ENCODE assay signal across 20 cellular contexts in the genomic region with DNA sequence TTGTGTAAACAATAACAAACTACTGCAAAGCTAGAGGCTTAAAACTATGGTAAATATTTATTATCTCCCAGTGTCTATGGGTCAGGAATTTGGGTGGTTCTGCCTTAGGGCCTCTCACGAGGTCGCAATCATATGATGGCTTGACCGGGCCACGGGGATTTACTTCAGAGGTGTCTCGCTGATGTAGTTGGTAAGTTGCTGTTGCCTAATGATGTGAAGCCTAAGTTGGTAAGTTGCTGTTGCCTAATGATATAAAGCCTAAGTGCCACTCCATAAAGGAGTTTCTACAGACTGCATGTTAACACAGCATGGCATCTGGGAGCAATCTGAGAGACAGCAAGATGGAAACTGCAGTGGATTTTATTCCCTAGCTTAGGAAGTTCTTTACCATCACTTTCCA. TPM values are rescaled to one million over a fixed set of nuclear protein-coding genes. Genes with fewer than 3 reads are reported as not detected.
DNase-seq lines count a peak whose midpoint lies in the region; ATAC-seq, FAIRE-seq and TF ChIP-seq lines count a peak whose summit lies in the region.
"Had no signal": no experiment of that assay in that cellular context is flagged by ENCODE, and none has a peak within 500 bp of the region (broad histone marks: within the 10 kb centered on the region; RNA-seq: fewer than 3 reads in every experiment).

No MANE protein-coding gene starts in this region.

- no peak overlapping the region for H3K14ac ChIP-seq in trophoblast cell (ENCODE audit: low read length)

- H2BK120ac ChIP-seq in trophoblast cell (ENCODE audit: insufficient read depth, low read length, poor library complexity) = no peak overlapping the region

- H3K9ac ChIP-seq in keratinocyte (ENCODE audit: control insufficient read depth, extremely low read depth, insufficient read depth, low read length) = no peak overlapping the region
- H3K9ac ChIP-seq in trophoblast cell (ENCODE audit: low read length) = no peak overlapping the region

- dilution Hi-C loops in keratinocyte (cut with MboI; ENCODE audit: extremely low pct_ligation_motif_present, low sequenced_read_pairs) = no loop called here

- peaks cover 17% of the 10 kb centered on the region for H4K20me1 ChIP-seq in keratinocyte (ENCODE audit: control insufficient read depth, extremely low read depth, insufficient read depth, low read length)

- H4K8ac ChIP-seq in trophoblast cell (ENCODE audit: low read depth, low read length) = no peak overlapping the region

- intact Hi-C loops in Right ventricle myocardium inferior (cut with DNase I) (no loop called here), Right ventricle myocardium superior (cut with DNase I) (no loop called here)

- H3K23ac ChIP-seq in trophoblast cell (ENCODE audit: low read length) = no peak overlapping the region

- H3K4me3 ChIP-seq in keratinocyte (ENCODE audit: control insufficient read depth in 2 of 3, extremely low read depth in 1 of 3, insufficient read depth in 2 of 3, low read depth in 1 of 3, low read length in 3 of 3) (no peak overlapping the region), trophoblast cell (ENCODE audit: low read depth, low read length) (no peak overlapping the region)
- H3K4me3 ChIP-seq: PC-9 had no signal

- ATAC-seq in Right ventricle myocardium inferior (no peak), Right ventricle myocardium superior (ENCODE audit: poor library complexity) (no peak), HG02884 (IDR thresholded peaks at IDR 0.05; ENCODE audit: unreplicated experiment) (no peak), GM21723 (IDR thresholded peaks at IDR 0.05; ENCODE audit: unreplicated experiment) (no peak), HG02642 (IDR thresholded peaks at IDR 0.05; ENCODE audit: poor library complexity, unreplicated experiment) (no peak)

- peaks cover 4% of the 10 kb centered on the region for H3K9me1 ChIP-seq in keratinocyte (ENCODE audit: control insufficient read depth, extremely low read depth, insufficient read depth, low read length)

- H3K27me3 ChIP-seq in keratinocyte (ENCODE audit: control insufficient read depth, extremely low read depth, insufficient read depth, low read length) (no peaks in the 10 kb centered on the region), trophoblast cell (ENCODE audit: insufficient read depth, low read length) (no peaks in the 10 kb centered on the region)

- no peak overlapping the region for H4K12ac ChIP-seq in trophoblast cell (ENCODE audit: low read depth, low read length)

- DNase-seq in Right ventricle myocardium inferior (ENCODE audit: missing footprints) (peak; percentile 65), Right ventricle myocardium superior (no peak), keratinocyte (ENCODE audit: low read depth, low spot score) (no peak), trophoblast cell (peak; percentile 95 to 97)
- DNase-seq: 8988T, ACHN, NCI-H1048, NCI-H1417, NCI-H1694 treated with DMSO at 0.1 percent for 48 hours, NCI-H2081 treated with DMSO at 0.1 percent for 48 hours, NCI-H446 treated with DMSO at 0.1 percent for 48 hours, NCI-H526 treated with DMSO at 0.1 percent for 48 hours, PC-9, SHP77 had no signal

- H3K79me2 ChIP-seq in keratinocyte (ENCODE audit: control insufficient read depth, insufficient read depth, low read length) (peaks cover 94% of the 10 kb centered on the region), trophoblast cell (ENCODE audit: control insufficient read depth, insufficient read depth, low read length, poor library complexity) (no peaks in the 10 kb centered on the region)

- H3K27ac ChIP-seq in keratinocyte (ENCODE audit: control insufficient read depth, insufficient read depth, low read length) (no peak overlapping the region), trophoblast cell (ENCODE audit: low read depth, low read length) (no peak overlapping the region)
- H3K27ac ChIP-seq: HL-60, PC-9 had no signal

- no peak overlapping the region for H2BK12ac ChIP-seq in trophoblast cell (ENCODE audit: low read length)

- H2AK5ac ChIP-seq in trophoblast cell (ENCODE audit: low read length) = no peak overlapping the region

- peak overlapping the region; percentile 40 for H3K4ac ChIP-seq in trophoblast cell (ENCODE audit: low read depth, low read length)

- FAIRE-seq in keratinocyte (lab: Jason Lieb, UNC) = peak; percentile 9
- FAIRE-seq: GM18507, H54 had no signal

- no peak overlapping the region for H3K18ac ChIP-seq in trophoblast cell (ENCODE audit: low read length)

- H4K91ac ChIP-seq in trophoblast cell (ENCODE audit: low read depth, low read length) = no peak overlapping the region

- no peak overlapping the region for H2AFZ ChIP-seq in keratinocyte (ENCODE audit: control insufficient read depth, low read length)
- no peak overlapping the region for H2AFZ ChIP-seq in trophoblast cell (ENCODE audit: insufficient read depth, low read length, poor library complexity)
- H2AFZ ChIP-seq: PC-9 had no signal

- H2BK5ac ChIP-seq in trophoblast cell (ENCODE audit: low read depth, low read length, poor library complexity) = no peak overlapping the region

- H3K9me3 ChIP-seq in keratinocyte (ENCODE audit: control insufficient read depth, low read depth, low read length) (no peaks in the 10 kb centered on the region), trophoblast cell (ENCODE audit: insufficient read depth, low read depth, low read length) (no peaks in the 10 kb centered on the region)

- H3K4me2 ChIP-seq in keratinocyte (ENCODE audit: control insufficient read depth, extremely low read depth, insufficient read depth, low read depth, low read length) (no peak overlapping the region), trophoblast cell (ENCODE audit: low read length) (no peak overlapping the region)
- H3K4me2 ChIP-seq: PC-9 had no signal

- peaks cover 1 to 4% of the 10 kb centered on the region in 2 experiments for H3K36me3 ChIP-seq in keratinocyte (ENCODE audit: control insufficient read depth in 2 of 2, extremely low read depth in 1 of 2, insufficient read depth in 2 of 2, low read length in 2 of 2)
- H3K36me3 ChIP-seq in trophoblast cell (ENCODE audit: control insufficient read depth in 1 of 2, insufficient read depth in 2 of 2, low read length in 2 of 2) = no peaks in the 10 kb centered on the region

- peaks cover 1% of the 10 kb centered on the region for H3K79me1 ChIP-seq in trophoblast cell (ENCODE audit: low read length)

- H3K4me1 ChIP-seq in keratinocyte (ENCODE audit: control insufficient read depth, extremely low read depth, insufficient read depth, low read length) = peaks cover 13% of the 10 kb centered on the region
- peaks cover under 1 to 5% of the 10 kb centered on the region in 2 experiments for H3K4me1 ChIP-seq in trophoblast cell (ENCODE audit: control insufficient read depth in 1 of 2, insufficient read depth in 2 of 2, low read length in 2 of 2)

- no CpG with 5 or more reads among the region's 5 CpGs for WGBS in trophoblast cell (ENCODE audit: extremely low coverage, insufficient coverage, insufficient read length)

- TF ChIP-seq CTCF in keratinocyte (optimal IDR thresholded peaks at IDR 0.05 in 1 of 3, IDR thresholded peaks at IDR 0.05 in 1 of 3, conservative IDR thresholded peaks at IDR 0.05 in 1 of 3; ENCODE audit: extremely low read depth in 1 of 3, insufficient read depth in 2 of 3, low read length in 3 of 3) = no peak

RNA-seq across cellular contexts. Expression of gene FMNL2, which starts 35.8 kb away (rescaled TPM):
- total RNA-seq in Right ventricle myocardium inferior (7.2 TPM), Right ventricle myocardium superior (6.1 TPM)
- polyA plus RNA-seq in keratinocyte = 38.6 to 62.7 TPM (median 38.9 TPM) in 3 replicates
- polyA plus RNA-seq in keratinocyte (2011; ENCODE audit: low read depth) = 28.4 TPM
- polyA plus RNA-seq in keratinocyte (2011; cell fraction: cytosol; rRNA removed) = 26.1 and 46.9 TPM in 2 replicates
- polyA plus RNA-seq in keratinocyte (2011; cell fraction: nucleus; rRNA removed) = 69.8 and 89.4 TPM in 2 replicates
- polyA plus RNA-seq in keratinocyte (2012; ENCODE audit: low replicate concordance) = 24.4 and 38.3 TPM in 2 replicates
- polyA minus RNA-seq in keratinocyte = 11.4 to 54.5 TPM (median 21.6 TPM) in 3 replicates
- polyA minus RNA-seq in keratinocyte (2011; cell fraction: cytosol; rRNA and poly(A)+ RNA removed) = 24.7 TPM
- 42.3 and 92.3 TPM in 2 replicates for polyA minus RNA-seq in keratinocyte (2011; cell fraction: nucleus; rRNA and poly(A)+ RNA removed)
- polyA plus RNA-seq in trophoblast cell (2013) = 89.8 and 93.7 TPM in 2 replicates

Comparison
In these comparisons a context has a peak if more than half of its experiments do, and no peak if none do; other contexts are left out.
1. DNase-seq: peak in Right ventricle myocardium inferior (single experiment) and trophoblast cell (2 of 2); none in Right ventricle myocardium superior (single experiment) and keratinocyte (single experiment).